In genomic region chr17:8698142-8699050, GRCh38 we compare ENCODE assay signal across 11 cellular contexts. TPM values are rescaled to one million over a fixed set of nuclear protein-coding genes. Genes with fewer than 3 reads are reported as not detected.
DNase-seq lines count a peak whose midpoint lies in the region; ATAC-seq and TF ChIP-seq lines count a peak whose summit lies in the region.
"Had no signal": no experiment of that assay in that cellular context is flagged by ENCODE, and none has a peak within 500 bp of the region (broad histone marks: within the 10 kb centered on the region; RNA-seq: fewer than 3 reads in every experiment).

No MANE protein-coding gene starts in this region.

- intact Hi-C loops in activated CD4-positive, alpha-beta T cell treated with anti-CD3 and anti-CD28 coated beads, Interleukin-2, amount 10 ng/mL, durations not matched to agents 24 days and 14 days (cut with micrococcal nuclease), result no loop called here

- TF ChIP-seq CTCF in fibroblast of mammary gland (conservative IDR thresholded peaks at IDR 0.05; ENCODE audit: control insufficient read depth, insufficient read depth, low read depth, low read length) (no peak), neural crest cell (conservative IDR thresholded peaks at IDR 0.05) (no peak)

- H3K4me3 Mint-ChIP-seq in neural crest cell, result no peak overlapping the region
- H3K4me3 Mint-ChIP-seq in activated CD4-positive, alpha-beta T cell treated with anti-CD3 and anti-CD28 coated beads, Interleukin-2, amount 10 ng/mL, durations not matched to agents 24 days and 14 days, result no peak overlapping the region

- no peaks in the 10 kb centered on the region for H3K36me3 Mint-ChIP-seq in neural crest cell (ENCODE audit: low read depth)
- no peaks in the 10 kb centered on the region for H3K36me3 Mint-ChIP-seq in activated CD4-positive, alpha-beta T cell treated with anti-CD3 and anti-CD28 coated beads, Interleukin-2, amount 10 ng/mL, durations not matched to agents 24 days and 14 days (ENCODE audit: low read depth)

- H3K4me1 Mint-ChIP-seq in neural crest cell, result peaks cover 37% of the 10 kb centered on the region
- H3K4me1 Mint-ChIP-seq in activated CD4-positive, alpha-beta T cell treated with anti-CD3 and anti-CD28 coated beads, Interleukin-2, amount 10 ng/mL, durations not matched to agents 24 days and 14 days, result no peaks in the 10 kb centered on the region

- peak; percentile 67 for DNase-seq in AG20443 (ENCODE audit: low spot score)
- DNase-seq in NCI-H82 treated with DMSO at 0.1 percent for 48 hours (lab: John Stamatoyannopoulos, UW; ENCODE audit: unreplicated experiment), result peak; percentile 27
- peak; percentile 74 for DNase-seq in fibroblast of mammary gland (ENCODE audit: low read depth)
- DNase-seq in neural crest cell (ENCODE audit: low read depth, low spot score), result no peak
- no peak for DNase-seq in NCI-H1105 treated with DMSO at 0.1 percent for 48 hours (lab: John Stamatoyannopoulos, UW)
- DNase-seq in activated CD4-positive, alpha-beta T cell treated with anti-CD3 and anti-CD28 coated beads, Interleukin-2, amount 10 ng/mL, durations not matched to agents 24 days and 14 days, result no peak
- DNase-seq: activated T-cell treated with anti-CD3 and anti-CD28 coated beads, Interleukin-2, amount 50 U/mL, for 72 hours; NCI-H526 treated with DMSO at 0.1 percent for 48 hours had no signal

- ATAC-seq in HG03175 (IDR thresholded peaks at IDR 0.05; ENCODE audit: unreplicated experiment), result no peak
- ATAC-seq in HG03378 (IDR thresholded peaks at IDR 0.05; ENCODE audit: unreplicated experiment), result no peak
- ATAC-seq: activated T-cell treated with anti-CD3 and anti-CD28 coated beads, Interleukin-2, amount 50 U/mL, for 72 hours had no signal

- H3K27ac Mint-ChIP-seq in neural crest cell (ENCODE audit: unreplicated experiment), result peak overlapping the region; percentile 97
- no peak overlapping the region for H3K27ac Mint-ChIP-seq in activated CD4-positive, alpha-beta T cell treated with anti-CD3 and anti-CD28 coated beads, Interleukin-2, amount 10 ng/mL, durations not matched to agents 24 days and 14 days
- H3K27ac Mint-ChIP-seq: activated T-cell treated with anti-CD3 and anti-CD28 coated beads, Interleukin-2, amount 50 U/mL, for 72 hours had no signal

- H3K9me3 Mint-ChIP-seq in neural crest cell, result peaks cover 2% of the 10 kb centered on the region
- H3K9me3 Mint-ChIP-seq in activated CD4-positive, alpha-beta T cell treated with anti-CD3 and anti-CD28 coated beads, Interleukin-2, amount 10 ng/mL, durations not matched to agents 24 days and 14 days, result no peaks in the 10 kb centered on the region
- H3K9me3 Mint-ChIP-seq: activated T-cell treated with anti-CD3 and anti-CD28 coated beads, Interleukin-2, amount 50 U/mL, for 72 hours had no signal

- H3K4me3 ChIP-seq in fibroblast of mammary gland (ENCODE audit: control insufficient read depth, low read depth, low read length), result peak overlapping the region; percentile 24

- H3K27me3 Mint-ChIP-seq in neural crest cell (ENCODE audit: low read depth), result peaks cover 2% of the 10 kb centered on the region
- H3K27me3 Mint-ChIP-seq in activated CD4-positive, alpha-beta T cell treated with anti-CD3 and anti-CD28 coated beads, Interleukin-2, amount 10 ng/mL, durations not matched to agents 24 days and 14 days, result peaks cover 2% of the 10 kb centered on the region

RNA-seq across cellular contexts. Expression of gene CCDC42, which starts 46.2 kb away (rescaled TPM):
- total RNA-seq in neural crest cell, result not detected in 2 replicates
- 0.70 and 0.85 TPM in 2 replicates for total RNA-seq in activated CD4-positive, alpha-beta T cell treated with anti-CD3 and anti-CD28 coated beads, Interleukin-2, amount 10 ng/mL, durations not matched to agents 24 days and 14 days
- total RNA-seq: kidney epithelial cell had no signal

RNA-seq across cellular contexts. Expression of gene SPDYE4, which starts 60.0 kb away (rescaled TPM):
- not detected in 2 replicates for total RNA-seq in neural crest cell
- not detected in 2 replicates for total RNA-seq in activated CD4-positive, alpha-beta T cell treated with anti-CD3 and anti-CD28 coated beads, Interleukin-2, amount 10 ng/mL, durations not matched to agents 24 days and 14 days
- total RNA-seq: activated T-cell treated with anti-CD3 and anti-CD28 coated beads, Interleukin-2, amount 50 U/mL, for 72 hours; kidney epithelial cell had no signal

Comparison
In these comparisons a context has a peak if more than half of its experiments do, and no peak if none do; other contexts are left out.
1. DNase-seq: peak in AG20443 (single experiment), NCI-H82 treated with DMSO at 0.1 percent for 48 hours (single experiment) and fibroblast of mammary gland (single experiment); none in neural crest cell (single experiment), NCI-H1105 treated with DMSO at 0.1 percent for 48 hours (single experiment) and activated CD4-positive, alpha-beta T cell treated with anti-CD3 and anti-CD28 coated beads, Interleukin-2, amount 10 ng/mL, durations not matched to agents 24 days and 14 days (single experiment).